8 cellular contexts compared by ENCODE assay signal in genomic region chr3:48428863-48429415, GRCh38. TPM values are rescaled to one million over a fixed set of nuclear protein-coding genes. Genes with fewer than 3 reads are reported as not detected.
DNase-seq lines count a peak whose midpoint lies in the region; ATAC-seq and TF ChIP-seq lines count a peak whose summit lies in the region.

No MANE protein-coding gene starts in this region.

- peak overlapping the region; percentile 98 for H3K4me2 ChIP-seq in PC-3 (ENCODE audit: low read length)

- H3K9me2 ChIP-seq in PC-3 (replicated peaks; ENCODE audit: low read length): no peaks in the 10 kb centered on the region

- H3K4me1 ChIP-seq in PC-3 (ENCODE audit: insufficient read depth, low read length): peaks cover 25% of the 10 kb centered on the region
- H3K4me1 ChIP-seq in mononuclear cell (ENCODE audit: insufficient read depth, low read length): peaks cover 7% of the 10 kb centered on the region
- H3K4me1 ChIP-seq in urinary bladder (ENCODE audit: insufficient read depth): no peaks in the 10 kb centered on the region

- H3K36me3 ChIP-seq in PC-3 (ENCODE audit: low read depth, low read length): peaks cover 7% of the 10 kb centered on the region
- H3K36me3 ChIP-seq in urinary bladder (ENCODE audit: insufficient read depth): no peaks in the 10 kb centered on the region

- no peaks in the 10 kb centered on the region for H3K9me3 Mint-ChIP-seq in endothelial cell (ENCODE audit: unreplicated experiment)

- WGBS in urinary bladder: under 1% methylated on average over 65 of the region's 65 CpGs

- no peaks in the 10 kb centered on the region for H4K20me1 ChIP-seq in PC-3 (ENCODE audit: low read length)

- H3K79me2 ChIP-seq in PC-3 (ENCODE audit: low read length): peaks cover 19% of the 10 kb centered on the region

- H3K36me3 Mint-ChIP-seq in endothelial cell (ENCODE audit: low read depth, unreplicated experiment): peaks cover 15% of the 10 kb centered on the region

- POLR2A ChIA-PET in AG04449 (lab: Yijun Ruan, JAX): no interaction called here
- POLR2A ChIA-PET in PC-3 (lab: Charles Lee; ENCODE audit: unreplicated experiment): interaction anchor here (0.6 kb wide), 1 partner anchor 12 kb away, joined by 4 read pairs; no protein-coding TSS in a partner anchor

- intact Hi-C loops in PC-3 (cut with micrococcal nuclease): no loop called here

- CTCF ChIA-PET in AG04449 (lab: Yijun Ruan, JAX): interaction anchor here (3.3 to 17.0 kb wide), 4 partner anchors 8 to 157 kb away, joined by 16 to 948 read pairs (median 413); partner anchors contain the start of genes CCDC51 and TMA7
- CTCF ChIA-PET in PC-3 (lab: Charles Lee): interaction anchor here (0.6 to 0.9 kb wide), 2 partner anchors 28 to 155 kb away, joined by 3 to 4 read pairs; no protein-coding TSS in a partner anchor

- peak; percentile 34 for ATAC-seq in GM19397 (IDR thresholded peaks at IDR 0.05; ENCODE audit: unreplicated experiment)
- peak; percentile 39 for ATAC-seq in PC-3
- ATAC-seq in HG03108 (IDR thresholded peaks at IDR 0.05; ENCODE audit: unreplicated experiment): no peak

- H3K4me3 Mint-ChIP-seq in endothelial cell (ENCODE audit: unreplicated experiment): peak overlapping the region; percentile 79

- TF ChIP-seq CTCF in AG04449 (IDR thresholded peaks at IDR 0.05; ENCODE audit: insufficient read depth, low read length, missing control alignments) (no peak), PC-3 (conservative IDR thresholded peaks at IDR 0.05; ENCODE audit: low read depth, low read length) (no peak), endothelial cell (IDR thresholded peaks at IDR 0.05; ENCODE audit: unreplicated experiment) (no peak)

- peaks cover 22% of the 10 kb centered on the region for H3K27me3 Mint-ChIP-seq in endothelial cell (ENCODE audit: unreplicated experiment)

- H3K4me1 Mint-ChIP-seq in endothelial cell (ENCODE audit: unreplicated experiment): peaks cover 34% of the 10 kb centered on the region

- H3K27me3 ChIP-seq in PC-3 (ENCODE audit: low read length) (no peaks in the 10 kb centered on the region), mononuclear cell (ENCODE audit: insufficient read depth, low read length) (no peaks in the 10 kb centered on the region)

- DNase-seq in AG04449 (ENCODE audit: low read depth, low spot score): no peak
- DNase-seq in PC-3: peak; percentile 29
- peak; percentile 56 for DNase-seq in endothelial cell (ENCODE audit: low spot score)
- no peak for DNase-seq in DMS153 (lab: John Stamatoyannopoulos, UW)

- no peak overlapping the region for H3K27ac Mint-ChIP-seq in endothelial cell (ENCODE audit: unreplicated experiment)

- H3F3A ChIP-seq in PC-3 (ENCODE audit: low read length, unreplicated experiment): no peaks in the 10 kb centered on the region

- H3K4me3 ChIP-seq in AG04449 (ENCODE audit: low read depth, low read length): peak overlapping the region; percentile 68
- H3K4me3 ChIP-seq in PC-3 (ENCODE audit: low read length): peak overlapping the region; percentile 83
- H3K4me3 ChIP-seq in mononuclear cell (ENCODE audit: low read length): peak overlapping the region; percentile 47
- peak overlapping the region; percentile 78 for H3K4me3 ChIP-seq in urinary bladder (ENCODE audit: low read depth, low read length)

- no peaks in the 10 kb centered on the region for H3K9me3 ChIP-seq in PC-3 (ENCODE audit: low read length)
- no peaks in the 10 kb centered on the region for H3K9me3 ChIP-seq in mononuclear cell (ENCODE audit: low read depth, low read length)

- no TSS peak for BruUV-seq in PC-3 (replicated peaks; lab: Mats Ljungman, UMichigan)

- peak overlapping the region; percentile 68 for H3K9ac ChIP-seq in PC-3 (ENCODE audit: low read length)

- peak overlapping the region; percentile 92 for H2AFZ ChIP-seq in PC-3 (ENCODE audit: low read length)

- H3K27ac ChIP-seq in PC-3 (ENCODE audit: low read length) (no peak overlapping the region), urinary bladder (ENCODE audit: low read depth) (peak overlapping the region; percentile 88)

RNA-seq across cellular contexts. Expression of gene PLXNB1, which starts 0.9 kb away (rescaled TPM):
- 31.8 and 35.4 TPM in 2 replicates for total RNA-seq in PC-3 (2014; rRNA removed)
- total RNA-seq in endothelial cell (ENCODE audit: unreplicated experiment): 68.7 TPM
- 0.63 TPM for total RNA-seq in mononuclear cell
- 22.7 TPM for total RNA-seq in urinary bladder
- polyA plus RNA-seq in urinary bladder: 65.7 TPM

RNA-seq across cellular contexts. Expression of gene CCDC51, which starts 11.0 kb away (rescaled TPM):
- total RNA-seq in PC-3 (2014; rRNA removed) (27.8 and 30.9 TPM in 2 replicates), endothelial cell (ENCODE audit: unreplicated experiment) (11.8 TPM), mononuclear cell (1.4 TPM), urinary bladder (6.0 TPM)
- 17.6 TPM for polyA plus RNA-seq in urinary bladder

RNA-seq across cellular contexts. Expression of gene TMA7, which starts 11.1 kb away (rescaled TPM):
- 517 and 618 TPM in 2 replicates for total RNA-seq in PC-3 (2014; rRNA removed)
- 326 TPM for total RNA-seq in endothelial cell (ENCODE audit: unreplicated experiment)
- total RNA-seq in mononuclear cell: 271 TPM
- total RNA-seq in urinary bladder: 127 TPM
- polyA plus RNA-seq in urinary bladder: 262 TPM

RNA-seq across cellular contexts. Expression of gene ATRIP, which starts 17.6 kb away (rescaled TPM):
- total RNA-seq in PC-3 (2014; rRNA removed) (13.9 and 16.1 TPM in 2 replicates), endothelial cell (ENCODE audit: unreplicated experiment) (11.2 TPM), mononuclear cell (5.1 TPM), urinary bladder (4.7 TPM)
- 6.6 TPM for polyA plus RNA-seq in urinary bladder

RNA-seq across cellular contexts. Expression of gene FBXW12, which starts 56.9 kb away (rescaled TPM):
- total RNA-seq in PC-3 (2014; rRNA removed): not detected in 2 replicates
- total RNA-seq in endothelial cell (ENCODE audit: unreplicated experiment): not detected
- not detected for total RNA-seq in mononuclear cell
- 0.32 TPM for total RNA-seq in urinary bladder
- polyA plus RNA-seq in urinary bladder: not detected

Comparison
In these comparisons a context has a peak if more than half of its experiments do, and no peak if none do; other contexts are left out.
1. DNase-seq: peak in PC-3 (single experiment) and endothelial cell (single experiment); none in AG04449 (single experiment) and DMS153 (single experiment).
2. RNA of gene PLXNB1, which starts 0.9 kb away (total RNA-seq): 68.7 TPM in endothelial cell (single experiment), 31.8 to 35.4 TPM in PC-3 and 22.7 TPM in urinary bladder (single experiment); 0.63 TPM in mononuclear cell (single experiment); every median in the first group is over 10 times any median in the second.
3. Peak in every context shown above with its lines, with median percentiles within 50 percentile points of each other: H3K4me3 ChIP-seq.